1 cellular context compared by ENCODE assay signal in genomic region chrX:48902135-48902534, GRCh38.
TF ChIP-seq lines count a peak whose summit lies in the region.

No MANE protein-coding gene starts in this region.

TF ChIP-seq in IMR-90, 13 proteins besides CTCF, POLR2A, EP300 and RAD21:
- no peak for TF ChIP-seq MAFK (IDR thresholded peaks at IDR 0.05; ENCODE audit: low read depth, low read length)
- TF ChIP-seq BHLHE40 (IDR thresholded peaks at IDR 0.05; ENCODE audit: low read depth, low read length): no peak
- no peak for TF ChIP-seq ELK1 (IDR thresholded peaks at IDR 0.05; ENCODE audit: borderline replicate concordance, low read depth, low read length)
- no peak for TF ChIP-seq MXI1 (IDR thresholded peaks at IDR 0.05; ENCODE audit: borderline replicate concordance, low read depth, low read length)
- no peak for TF ChIP-seq RCOR1 (IDR thresholded peaks at IDR 0.05; ENCODE audit: insufficient replicate concordance, low read length)
- TF ChIP-seq NFE2L2 (IDR thresholded peaks at IDR 0.05; ENCODE audit: low read depth, low read length): no peak
- no peak for TF ChIP-seq CHD1 (IDR thresholded peaks at IDR 0.05; ENCODE audit: low read depth, low read length)
- no peak for TF ChIP-seq SMC3 (IDR thresholded peaks at IDR 0.05; ENCODE audit: low read depth, low read length)
- TF ChIP-seq, protein P1, sequence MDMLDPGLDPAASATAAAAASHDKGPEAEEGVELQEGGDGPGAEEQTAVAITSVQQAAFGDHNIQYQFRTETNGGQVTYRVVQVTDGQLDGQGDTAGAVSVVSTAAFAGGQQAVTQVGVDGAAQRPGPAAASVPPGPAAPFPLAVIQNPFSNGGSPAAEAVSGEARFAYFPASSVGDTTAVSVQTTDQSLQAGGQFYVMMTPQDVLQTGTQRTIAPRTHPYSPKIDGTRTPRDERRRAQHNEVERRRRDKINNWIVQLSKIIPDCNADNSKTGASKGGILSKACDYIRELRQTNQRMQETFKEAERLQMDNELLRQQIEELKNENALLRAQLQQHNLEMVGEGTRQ (IDR thresholded peaks at IDR 0.05; ENCODE audit: low read depth, low read length): no peak
